15 cellular contexts compared by ENCODE assay signal in the genomic region with DNA sequence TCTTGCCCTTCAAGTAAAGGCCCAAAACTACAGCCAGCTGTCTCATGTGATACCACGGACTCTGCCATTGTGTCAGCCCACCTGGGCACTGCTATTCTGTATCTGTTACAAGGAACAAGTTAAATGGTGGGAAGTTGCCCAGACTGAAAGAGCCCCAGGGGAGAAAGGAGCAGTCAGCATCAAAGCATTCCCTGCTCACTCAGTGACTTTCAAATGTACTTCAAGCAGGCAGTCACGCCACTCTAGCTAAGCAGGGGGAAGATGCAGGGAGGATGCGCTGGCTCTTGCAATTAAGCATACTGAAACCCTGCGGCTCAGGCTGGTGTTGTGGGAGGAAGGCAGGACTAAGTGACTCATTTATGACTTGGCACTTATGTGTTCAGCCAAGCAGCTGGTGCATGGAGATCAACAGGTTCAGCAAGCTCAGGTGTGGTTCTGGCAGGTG.
A peak's percentile ranks its signal among the peaks of the same experiment; 100 is the strongest.
DNase-seq lines count a peak whose midpoint lies in the region; ATAC-seq and TF ChIP-seq lines count a peak whose summit lies in the region.
"Had no signal": no experiment of that assay in that cellular context is flagged by ENCODE, and none has a peak within 500 bp of the region (broad histone marks: within the 10 kb centered on the region; RNA-seq: fewer than 3 reads in every experiment).

No MANE protein-coding gene starts in this region.

- H3K27me3 ChIP-seq in kidney epithelial cell (ENCODE audit: control insufficient read depth, insufficient read depth, low read length): no peaks in the 10 kb centered on the region
- H3K27me3 ChIP-seq: pancreas had no signal

- no peak for TF ChIP-seq CTCF in kidney epithelial cell (IDR thresholded peaks at IDR 0.05; ENCODE audit: insufficient read depth, low read length, poor library complexity, severe bottlenecking)

- H3K4me3 ChIP-seq in kidney epithelial cell (ENCODE audit: low read depth, low read length): no peak overlapping the region
- H3K4me3 ChIP-seq: pancreas, thoracic aorta had no signal

- H3K36me3 ChIP-seq in kidney epithelial cell (ENCODE audit: control insufficient read depth, insufficient read depth, low read length): no peaks in the 10 kb centered on the region
- H3K36me3 ChIP-seq: pancreas, thoracic aorta had no signal

- DNase-seq in Ammon's horn (ENCODE audit: low spot score) (peak; percentile 30), NCI-H1436 treated with DMSO at 0.1 percent for 48 hours (lab: John Stamatoyannopoulos, UW) (peak; percentile 79), RPMI7951 (ENCODE audit: low read depth) (peak; percentile 30), kidney epithelial cell (ENCODE audit: low read depth) (peak; percentile 94), CD1c-positive myeloid dendritic cell (ENCODE audit: extremely low spot score) (no peak)
- DNase-seq: activated CD8-positive, alpha-beta memory T cell treated with anti-CD3 and anti-CD28 coated beads, Interleukin-2, amount 50 U/mL, for 48 hours; AML-193; left cardiac atrium; NCI-H524 treated with DMSO at 0.1 percent for 48 hours; pancreas had no signal

- ATAC-seq in HG02798 (IDR thresholded peaks at IDR 0.05; ENCODE audit: poor library complexity, unreplicated experiment): no peak
- no peak for ATAC-seq in GM21423 (IDR thresholded peaks at IDR 0.05; ENCODE audit: unreplicated experiment)
- ATAC-seq in GM18520 (IDR thresholded peaks at IDR 0.05; ENCODE audit: unreplicated experiment): no peak
- ATAC-seq: HepG2 had no signal
